ENCODE assay signal across 24 cellular contexts in the genomic region with DNA sequence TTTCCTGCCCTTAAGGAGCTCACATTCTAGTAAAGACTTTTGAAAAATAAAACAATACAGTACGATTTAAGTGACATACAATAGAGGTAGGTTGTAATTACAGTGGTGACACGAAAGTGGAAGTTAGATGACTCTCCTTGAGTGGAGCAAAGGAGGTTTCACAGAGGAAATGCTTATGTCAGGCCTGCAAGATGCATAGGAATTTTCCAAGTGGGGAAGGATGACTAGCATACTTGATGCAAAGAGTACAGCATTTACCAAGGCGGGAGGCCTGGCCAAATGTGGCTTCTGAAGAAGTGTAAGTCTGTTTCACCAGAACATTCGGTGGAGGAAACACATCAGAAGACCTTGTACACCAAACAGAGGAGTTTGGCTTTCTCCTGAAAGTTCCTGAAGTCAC. TPM values are rescaled to one million over a fixed set of nuclear protein-coding genes. Genes with fewer than 3 reads are reported as not detected.
DNase-seq lines count a peak whose midpoint lies in the region; ATAC-seq and TF ChIP-seq lines count a peak whose summit lies in the region.
"Had no signal": no experiment of that assay in that cellular context is flagged by ENCODE, and none has a peak within 500 bp of the region (broad histone marks: within the 10 kb centered on the region; RNA-seq: fewer than 3 reads in every experiment).

No MANE protein-coding gene starts in this region.

- POLR2A ChIA-PET in activated CD4-positive, alpha-beta T cell treated with anti-CD3 and anti-CD28 coated beads for 36 hours (lab: Charles Lee): interaction anchor here (0.7 kb wide), 1 partner anchor 47 kb away, joined by 3 read pairs; no protein-coding TSS in a partner anchor
- POLR2A ChIA-PET in activated CD4-positive, alpha-beta T cell treated with anti-CD3 and anti-CD28 coated beads, Interleukin-2, amount 10 ng/mL, durations not matched to agents 7 days and 5 days (lab: Charles Lee): no interaction called here
- POLR2A ChIA-PET in CD8-positive, alpha-beta T cell (lab: Charles Lee): no interaction called here

- H3K23me2 ChIP-seq in H9 (ENCODE audit: insufficient read length, low read depth, low read length, poor library complexity, severe bottlenecking): no peaks in the 10 kb centered on the region

- no peak overlapping the region for H2AK5ac ChIP-seq in H9 (ENCODE audit: insufficient read length, low read length)

- H4K20me1 ChIP-seq in H9 (ENCODE audit: control insufficient read depth, insufficient read depth, insufficient read length): no peaks in the 10 kb centered on the region

- no peak overlapping the region for H3K27ac ChIP-seq in CD8-positive, alpha-beta T cell (ENCODE audit: low read depth, low read length)
- H3K27ac ChIP-seq in H9 (ENCODE audit: insufficient read length, low read depth, low read length) (no peak overlapping the region), left lung (no peak overlapping the region)
- H3K27ac ChIP-seq: coronary artery, gastrocnemius medialis, left ventricle myocardium inferior, psoas muscle, SK-N-MC, transverse colon, WERI-Rb-1 had no signal

- no peak overlapping the region for H2BK20ac ChIP-seq in H9 (ENCODE audit: low read depth, low read length, poor library complexity, severe bottlenecking)

- H4K8ac ChIP-seq in H9 (replicated peaks; ENCODE audit: insufficient read length, low read depth, low read length): no peak overlapping the region

- H3K4me1 ChIP-seq in CD8-positive, alpha-beta T cell (ENCODE audit: insufficient read depth, low read length): no peaks in the 10 kb centered on the region
- H3K4me1 ChIP-seq in H9 (ENCODE audit: insufficient read depth, low read length): no peaks in the 10 kb centered on the region
- H3K4me1 ChIP-seq in left lung: no peaks in the 10 kb centered on the region
- H3K4me1 ChIP-seq: gastrocnemius medialis, left ventricle myocardium inferior, psoas muscle, transverse colon had no signal

- no CpG with 5 or more reads among the region's 4 CpGs for WGBS in H9 (ENCODE audit: extremely low coverage, insufficient read length, low lambda C conversion rate)

- CTCF ChIA-PET in activated CD4-positive, alpha-beta T cell treated with anti-CD3 and anti-CD28 coated beads for 36 hours (lab: Charles Lee): no interaction called here
- CTCF ChIA-PET in activated CD4-positive, alpha-beta T cell treated with anti-CD3 and anti-CD28 coated beads, Interleukin-2, amount 10 ng/mL, durations not matched to agents 7 days and 5 days (lab: Charles Lee): no interaction called here
- CTCF ChIA-PET in CD8-positive, alpha-beta T cell (lab: Charles Lee): no interaction called here

- H3K23ac ChIP-seq in H9 (ENCODE audit: insufficient read length, low read depth, low read length): no peak overlapping the region

- no peak overlapping the region for H2BK12ac ChIP-seq in H9 (ENCODE audit: insufficient read length, low read depth, low read length)

- no peak overlapping the region for H3K56ac ChIP-seq in H9 (ENCODE audit: insufficient read length, low read depth, low read length)

- no peak overlapping the region for H3K4me3 ChIP-seq in CD8-positive, alpha-beta T cell (ENCODE audit: low read depth, low read length)
- no peak overlapping the region for H3K4me3 ChIP-seq in left lung
- H3K4me3 ChIP-seq: coronary artery, gastrocnemius medialis, left ventricle myocardium inferior, psoas muscle, SK-N-MC, transverse colon had no signal

- DNase-seq in activated CD4-positive, alpha-beta T cell treated with anti-CD3 and anti-CD28 coated beads for 36 hours: peak; percentile 47
- no peak for DNase-seq in activated CD4-positive, alpha-beta T cell treated with anti-CD3 and anti-CD28 coated beads, Interleukin-2, amount 10 ng/mL, durations not matched to agents 7 days and 5 days
- DNase-seq in CD8-positive, alpha-beta T cell: no peak
- DNase-seq in activated T-helper 1 cell treated with anti-CD3 and anti-CD28 coated beads, Interleukin-12 subunit alpha, Interleukin-12 subunit beta, Interleukin-2, Interleukin-4 antibody, amounts not matched to agents 30 ng/mL and 10 ng/mL and 1 ng/mL, durations not matched to agents 14 hours and 24 hours and 36 hours (ENCODE audit: low spot score): no peak
- DNase-seq in stimulated activated CD4-positive, alpha-beta T cell treated with anti-CD3 and anti-CD28 coated beads, Interleukin-2, amount 100 ng/mL, for 48 hours: peak; percentile 4 to 6
- no peak for DNase-seq in DMS53 treated with DMSO at 0.1 percent for 48 hours (lab: John Stamatoyannopoulos, UW; ENCODE audit: unreplicated experiment)
- no peak for DNase-seq in H9
- no peak for DNase-seq in left lung
- DNase-seq: activated effector memory CD4-positive, alpha-beta T cell treated with anti-CD3 and anti-CD28 coated beads, Interleukin-2, amount 50 U/mL, for 16 hours; anterior cingulate cortex; CD4-positive, alpha-beta T cell; DMS 273 treated with DMSO at 0.1 percent for 48 hours; gastrocnemius medialis; HFFc6; left ventricle myocardium inferior; NCI-H1417; NCI-H2081; NCI-H226; NCI-H748 treated with DMSO at 0.1 percent for 48 hours; psoas muscle; transverse colon; WERI-Rb-1 had no signal

- H3K4me3 Mint-ChIP-seq in activated CD4-positive, alpha-beta T cell treated with anti-CD3 and anti-CD28 coated beads for 36 hours: no peak overlapping the region
- no peak overlapping the region for H3K4me3 Mint-ChIP-seq in activated CD4-positive, alpha-beta T cell treated with anti-CD3 and anti-CD28 coated beads, Interleukin-2, amount 10 ng/mL, durations not matched to agents 7 days and 5 days
- no peak overlapping the region for H3K4me3 Mint-ChIP-seq in CD8-positive, alpha-beta T cell
- H3K4me3 Mint-ChIP-seq in activated T-helper 1 cell treated with anti-CD3 and anti-CD28 coated beads, Interleukin-12 subunit alpha, Interleukin-12 subunit beta, Interleukin-2, Interleukin-4 antibody, amounts not matched to agents 30 ng/mL and 10 ng/mL and 1 ng/mL, durations not matched to agents 14 hours and 24 hours and 36 hours: no peak overlapping the region
- H3K4me3 Mint-ChIP-seq in H9: no peak overlapping the region
- H3K4me3 Mint-ChIP-seq: CD4-positive, alpha-beta T cell; HFFc6 had no signal

- no peak overlapping the region for H3K9ac ChIP-seq in H9 (ENCODE audit: extremely low read depth, insufficient read length, low read length)

- peak; percentile 95 for ATAC-seq in activated CD4-positive, alpha-beta T cell treated with anti-CD3 and anti-CD28 coated beads for 36 hours
- ATAC-seq in CD8-positive, alpha-beta T cell: no peak
- no peak for ATAC-seq in left lung
- ATAC-seq: gastrocnemius medialis, psoas muscle had no signal

- H3K18ac ChIP-seq in H9 (ENCODE audit: insufficient read length, low read depth, low read length): no peak overlapping the region

- H3K9me3 Mint-ChIP-seq in activated CD4-positive, alpha-beta T cell treated with anti-CD3 and anti-CD28 coated beads for 36 hours (ENCODE audit: low read depth): peaks cover 13% of the 10 kb centered on the region
- peaks cover 15% of the 10 kb centered on the region for H3K9me3 Mint-ChIP-seq in activated CD4-positive, alpha-beta T cell treated with anti-CD3 and anti-CD28 coated beads, Interleukin-2, amount 10 ng/mL, durations not matched to agents 7 days and 5 days
- H3K9me3 Mint-ChIP-seq in CD8-positive, alpha-beta T cell: peaks cover 14% of the 10 kb centered on the region
- H3K9me3 Mint-ChIP-seq in activated T-helper 1 cell treated with anti-CD3 and anti-CD28 coated beads, Interleukin-12 subunit alpha, Interleukin-12 subunit beta, Interleukin-2, Interleukin-4 antibody, amounts not matched to agents 30 ng/mL and 10 ng/mL and 1 ng/mL, durations not matched to agents 14 hours and 24 hours and 36 hours: peaks cover 14% of the 10 kb centered on the region
- H3K9me3 Mint-ChIP-seq in H9: peaks cover 3% of the 10 kb centered on the region in 2 experiments; a peak in 4 of 5 replicates
- H3K9me3 Mint-ChIP-seq: HFFc6 had no signal

- peaks cover 29% of the 10 kb centered on the region for H3K36me3 Mint-ChIP-seq in activated CD4-positive, alpha-beta T cell treated with anti-CD3 and anti-CD28 coated beads for 36 hours (ENCODE audit: low read depth)
- H3K36me3 Mint-ChIP-seq in activated CD4-positive, alpha-beta T cell treated with anti-CD3 and anti-CD28 coated beads, Interleukin-2, amount 10 ng/mL, durations not matched to agents 7 days and 5 days (ENCODE audit: low read depth): peaks cover 36% of the 10 kb centered on the region
- peaks cover 29% of the 10 kb centered on the region for H3K36me3 Mint-ChIP-seq in CD8-positive, alpha-beta T cell
- H3K36me3 Mint-ChIP-seq in activated T-helper 1 cell treated with anti-CD3 and anti-CD28 coated beads, Interleukin-12 subunit alpha, Interleukin-12 subunit beta, Interleukin-2, Interleukin-4 antibody, amounts not matched to agents 30 ng/mL and 10 ng/mL and 1 ng/mL, durations not matched to agents 14 hours and 24 hours and 36 hours (ENCODE audit: low read depth): peaks cover 28% of the 10 kb centered on the region
- peaks cover 15 to 24% (median 20%) of the 10 kb centered on the region in 3 experiments for H3K36me3 Mint-ChIP-seq in H9 (ENCODE audit: insufficient read depth in 1 of 3, low read depth in 3 of 3)

- no peak overlapping the region for H2BK15ac ChIP-seq in H9 (ENCODE audit: low read depth, low read length)

- no peak overlapping the region for H2AFZ ChIP-seq in H9 (ENCODE audit: low read length)

- H4K91ac ChIP-seq in H9 (ENCODE audit: insufficient read length, low read depth, low read length): no peak overlapping the region

- no peaks in the 10 kb centered on the region for H3K27me3 ChIP-seq in CD8-positive, alpha-beta T cell (ENCODE audit: insufficient read depth, low read length)
- H3K27me3 ChIP-seq in H9 (ENCODE audit: insufficient read depth, low read length) (no peaks in the 10 kb centered on the region), left lung (no peaks in the 10 kb centered on the region)
- H3K27me3 ChIP-seq: gastrocnemius medialis, transverse colon had no signal

- no peak overlapping the region for H2BK120ac ChIP-seq in H9 (ENCODE audit: low read depth, low read length, poor library complexity, severe bottlenecking)

- H3K27me3 Mint-ChIP-seq in activated CD4-positive, alpha-beta T cell treated with anti-CD3 and anti-CD28 coated beads for 36 hours: no peaks in the 10 kb centered on the region
- H3K27me3 Mint-ChIP-seq in activated CD4-positive, alpha-beta T cell treated with anti-CD3 and anti-CD28 coated beads, Interleukin-2, amount 10 ng/mL, durations not matched to agents 7 days and 5 days: peaks cover 6% of the 10 kb centered on the region
- H3K27me3 Mint-ChIP-seq in CD8-positive, alpha-beta T cell (ENCODE audit: low read depth): no peaks in the 10 kb centered on the region
- peaks cover 6% of the 10 kb centered on the region for H3K27me3 Mint-ChIP-seq in activated T-helper 1 cell treated with anti-CD3 and anti-CD28 coated beads, Interleukin-12 subunit alpha, Interleukin-12 subunit beta, Interleukin-2, Interleukin-4 antibody, amounts not matched to agents 30 ng/mL and 10 ng/mL and 1 ng/mL, durations not matched to agents 14 hours and 24 hours and 36 hours (ENCODE audit: insufficient read depth)
- H3K27me3 Mint-ChIP-seq in H9 (ENCODE audit: low read depth): no peaks in the 10 kb centered on the region
- H3K27me3 Mint-ChIP-seq: CD4-positive, alpha-beta T cell had no signal

- H3K79me1 ChIP-seq in H9 (ENCODE audit: insufficient read depth, low read depth, low read length, poor library complexity, severe bottlenecking): no peaks in the 10 kb centered on the region

- H3K4ac ChIP-seq in H9 (ENCODE audit: low read depth, low read length): no peak overlapping the region

- peak overlapping the region; percentile 65 for H3K27ac Mint-ChIP-seq in activated CD4-positive, alpha-beta T cell treated with anti-CD3 and anti-CD28 coated beads for 36 hours
- H3K27ac Mint-ChIP-seq in activated CD4-positive, alpha-beta T cell treated with anti-CD3 and anti-CD28 coated beads, Interleukin-2, amount 10 ng/mL, durations not matched to agents 7 days and 5 days: no peak overlapping the region
- peak overlapping the region; percentile 3 for H3K27ac Mint-ChIP-seq in CD8-positive, alpha-beta T cell
- H3K27ac Mint-ChIP-seq in activated T-helper 1 cell treated with anti-CD3 and anti-CD28 coated beads, Interleukin-12 subunit alpha, Interleukin-12 subunit beta, Interleukin-2, Interleukin-4 antibody, amounts not matched to agents 30 ng/mL and 10 ng/mL and 1 ng/mL, durations not matched to agents 14 hours and 24 hours and 36 hours: peak overlapping the region; percentile 41
- H3K27ac Mint-ChIP-seq in H9: no peak overlapping the region
- H3K27ac Mint-ChIP-seq: CD4-positive, alpha-beta T cell; HFFc6 had no signal

- intact Hi-C loops in activated CD4-positive, alpha-beta T cell treated with anti-CD3 and anti-CD28 coated beads for 36 hours (cut with DNase I, micrococcal nuclease): no loop called here
- intact Hi-C loops in CD8-positive, alpha-beta T cell (cut with DNase I, micrococcal nuclease): no loop called here
- intact Hi-C loops in activated T-helper 1 cell treated with anti-CD3 and anti-CD28 coated beads, Interleukin-12 subunit alpha, Interleukin-12 subunit beta, Interleukin-2, Interleukin-4 antibody, amounts not matched to agents 30 ng/mL and 10 ng/mL and 1 ng/mL, durations not matched to agents 14 hours and 24 hours and 36 hours (cut with micrococcal nuclease): loop anchor here (5.0 to 10.0 kb wide), 2 partner anchors 88 to 345 kb away; a partner anchor contains a TSS
- intact Hi-C loops in left lung (cut with DNase I): no loop called here

- H4K5ac ChIP-seq in H9 (ENCODE audit: insufficient read length, low read depth, low read length): no peak overlapping the region

- no peak overlapping the region for H3K4me2 ChIP-seq in H9 (ENCODE audit: insufficient read depth, insufficient read length, low read length)

- H3T11ph ChIP-seq in H9 (ENCODE audit: low read length): no peak overlapping the region

- H2BK5ac ChIP-seq in H9 (ENCODE audit: insufficient read length, low read length): no peak overlapping the region

- no peaks in the 10 kb centered on the region for H3K9me3 ChIP-seq in CD8-positive, alpha-beta T cell (ENCODE audit: low read length)
- no peaks in the 10 kb centered on the region for H3K9me3 ChIP-seq in H9 (ENCODE audit: control insufficient read depth, low read depth, low read length)
- peaks cover 0 to 4% of the 10 kb centered on the region in 2 donors for H3K9me3 ChIP-seq in left lung
- H3K9me3 ChIP-seq: gastrocnemius medialis, psoas muscle had no signal

- H3K4me1 Mint-ChIP-seq in activated CD4-positive, alpha-beta T cell treated with anti-CD3 and anti-CD28 coated beads for 36 hours: peaks cover 14% of the 10 kb centered on the region
- H3K4me1 Mint-ChIP-seq in activated CD4-positive, alpha-beta T cell treated with anti-CD3 and anti-CD28 coated beads, Interleukin-2, amount 10 ng/mL, durations not matched to agents 7 days and 5 days: peaks cover 3% of the 10 kb centered on the region
- no peaks in the 10 kb centered on the region for H3K4me1 Mint-ChIP-seq in CD8-positive, alpha-beta T cell (ENCODE audit: low read depth)
- peaks cover 14% of the 10 kb centered on the region for H3K4me1 Mint-ChIP-seq in activated T-helper 1 cell treated with anti-CD3 and anti-CD28 coated beads, Interleukin-12 subunit alpha, Interleukin-12 subunit beta, Interleukin-2, Interleukin-4 antibody, amounts not matched to agents 30 ng/mL and 10 ng/mL and 1 ng/mL, durations not matched to agents 14 hours and 24 hours and 36 hours (ENCODE audit: low read depth)
- H3K4me1 Mint-ChIP-seq in H9: no peaks in the 10 kb centered on the region

- H3K79me2 ChIP-seq in H9 (ENCODE audit: insufficient read depth, low read length): no peaks in the 10 kb centered on the region

- no peak overlapping the region for H3K14ac ChIP-seq in H9 (ENCODE audit: insufficient read depth, low read length)

- TF ChIP-seq CTCF in CD8-positive, alpha-beta T cell (IDR thresholded peaks at IDR 0.05): no peak
- TF ChIP-seq CTCF in H9 (conservative IDR thresholded peaks at IDR 0.05): no peak
- no peak for TF ChIP-seq CTCF in left lung (IDR thresholded peaks at IDR 0.05)

- H3K36me3 ChIP-seq in CD8-positive, alpha-beta T cell (ENCODE audit: insufficient read depth, low read length): peaks cover 11% of the 10 kb centered on the region
- peaks cover 0 to 51% of the 10 kb centered on the region in 2 donors for H3K36me3 ChIP-seq in left lung

RNA-seq across cellular contexts. Expression of a gene that starts 55.2 kb away (rescaled TPM):
- 100 to 1,000 TPM; 120 to 165 TPM for total RNA-seq in activated CD4-positive, alpha-beta T cell treated with anti-CD3 and anti-CD28 coated beads for 36 hours
- 100 to 1,000 TPM; 134 to 155 TPM for total RNA-seq in activated CD4-positive, alpha-beta T cell treated with anti-CD3 and anti-CD28 coated beads, Interleukin-2, amount 10 ng/mL, durations not matched to agents 7 days and 5 days
- total RNA-seq in CD8-positive, alpha-beta T cell: 10 to 100 TPM; 55.3 to 55.4 TPM
- 144 and 158 TPM in 2 replicates for total RNA-seq in activated T-helper 1 cell treated with anti-CD3 and anti-CD28 coated beads, Interleukin-12 subunit alpha, Interleukin-12 subunit beta, Interleukin-2, Interleukin-4 antibody, amounts not matched to agents 30 ng/mL and 10 ng/mL and 1 ng/mL, durations not matched to agents 14 hours and 24 hours and 36 hours
- total RNA-seq in H9 (2021) (37.1 and 41.5 TPM in 2 replicates), left lung (10 to 100 TPM; 59.6 to 70.6 TPM)

Comparison
In these comparisons a context has a peak if more than half of its experiments do, and no peak if none do; other contexts are left out.
1. DNase-seq: peak in activated CD4-positive, alpha-beta T cell treated with anti-CD3 and anti-CD28 coated beads for 36 hours (single experiment) and stimulated activated CD4-positive, alpha-beta T cell treated with anti-CD3 and anti-CD28 coated beads, Interleukin-2, amount 100 ng/mL, for 48 hours (2 of 2); none in activated CD4-positive, alpha-beta T cell treated with anti-CD3 and anti-CD28 coated beads, Interleukin-2, amount 10 ng/mL, durations not matched to agents 7 days and 5 days (single experiment), CD8-positive, alpha-beta T cell (0 of 7), activated T-helper 1 cell treated with anti-CD3 and anti-CD28 coated beads, Interleukin-12 subunit alpha, Interleukin-12 subunit beta, Interleukin-2, Interleukin-4 antibody, amounts not matched to agents 30 ng/mL and 10 ng/mL and 1 ng/mL, durations not matched to agents 14 hours and 24 hours and 36 hours (single experiment), DMS53 treated with DMSO at 0.1 percent for 48 hours (single experiment), H9 (single experiment) and left lung (0 of 2).
2. H3K27ac Mint-ChIP-seq: peak in activated CD4-positive, alpha-beta T cell treated with anti-CD3 and anti-CD28 coated beads for 36 hours (single experiment), CD8-positive, alpha-beta T cell (single experiment) and activated T-helper 1 cell treated with anti-CD3 and anti-CD28 coated beads, Interleukin-12 subunit alpha, Interleukin-12 subunit beta, Interleukin-2, Interleukin-4 antibody, amounts not matched to agents 30 ng/mL and 10 ng/mL and 1 ng/mL, durations not matched to agents 14 hours and 24 hours and 36 hours (single experiment); none in activated CD4-positive, alpha-beta T cell treated with anti-CD3 and anti-CD28 coated beads, Interleukin-2, amount 10 ng/mL, durations not matched to agents 7 days and 5 days (single experiment) and H9 (0 of 3).